Comparison of ENCODE assay signal across 9 cellular contexts in the genomic region with DNA sequence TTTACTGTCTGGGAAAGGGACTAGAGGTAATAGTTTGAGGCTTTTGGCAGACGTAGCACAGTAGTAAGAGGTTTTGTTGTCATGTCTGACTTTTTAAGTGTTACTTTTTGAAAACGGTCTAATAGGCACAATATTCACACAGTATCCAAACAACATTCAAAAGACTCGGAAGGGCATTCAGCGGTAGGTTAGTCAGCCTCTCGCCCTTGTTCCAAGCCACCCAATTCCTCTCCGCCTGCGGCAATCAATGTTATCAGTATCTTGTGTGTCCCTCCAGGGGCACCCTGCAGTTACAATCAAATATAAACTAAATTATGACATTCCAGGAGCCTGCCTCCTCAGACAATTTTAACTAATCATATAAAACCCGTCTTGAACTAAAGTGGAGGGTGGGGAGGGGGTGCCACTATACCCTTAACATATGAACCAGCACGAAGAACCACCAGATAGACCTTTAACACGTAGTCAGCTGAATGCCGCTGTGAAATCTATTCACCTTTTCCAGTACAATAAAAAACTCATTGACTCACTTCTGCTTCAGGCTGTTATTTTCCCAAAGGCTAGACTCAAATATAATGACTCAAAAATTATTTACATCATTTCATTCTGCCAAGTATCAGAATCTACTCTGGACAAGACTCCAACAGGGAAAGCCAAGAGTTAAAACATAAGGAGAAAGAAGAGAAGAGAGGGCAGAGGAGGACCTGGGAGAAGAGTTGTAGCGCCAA. TPM values are rescaled to one million over a fixed set of nuclear protein-coding genes. Genes with fewer than 3 reads are reported as not detected.
DNase-seq lines count a peak whose midpoint lies in the region; ATAC-seq and TF ChIP-seq lines count a peak whose summit lies in the region.
"Had no signal": no experiment of that assay in that cellular context is flagged by ENCODE, and none has a peak within 500 bp of the region (broad histone marks: within the 10 kb centered on the region; RNA-seq: fewer than 3 reads in every experiment).

No MANE protein-coding gene starts in this region.

- H3K27ac ChIP-seq in HUES6 (ENCODE audit: low read depth, low read length) (no peak overlapping the region), breast epithelium (peak overlapping the region; percentile 90 to 99), mucosa of rectum (ENCODE audit: low read depth in 2 of 2, low read length in 2 of 2) (peak overlapping the region; percentile 96 to 98)
- H3K27ac ChIP-seq: epithelial cell of prostate had no signal

- H3K9me3 ChIP-seq in HUES6 (ENCODE audit: control insufficient read depth, insufficient read depth, low read depth, low read length) (no peaks in the 10 kb centered on the region), breast epithelium (no peaks in the 10 kb centered on the region), mucosa of rectum (ENCODE audit: control insufficient read depth in 2 of 2, low read length in 2 of 2) (no peaks in the 10 kb centered on the region)

- H3K4me1 ChIP-seq in HUES6 (ENCODE audit: control insufficient read depth, insufficient read depth, low read length) (peaks cover 9% of the 10 kb centered on the region; the same call in 1 of the 2 replicates), breast epithelium (no peaks in the 10 kb centered on the region), mucosa of rectum (ENCODE audit: control insufficient read depth in 2 of 2, insufficient read depth in 2 of 2, low read length in 2 of 2) (peaks cover 9 to 22% of the 10 kb centered on the region in 2 donors)

- CTCF ChIA-PET in AG04449 (lab: Yijun Ruan, JAX), result interaction anchor here (3.8 kb wide), 1 partner anchor 427 kb away, joined by 20 read pairs; no protein-coding TSS in a partner anchor

- H3K36me3 ChIP-seq in HUES6 (ENCODE audit: control insufficient read depth, insufficient read depth, low read length) (no peaks in the 10 kb centered on the region), breast epithelium (no peaks in the 10 kb centered on the region), mucosa of rectum (ENCODE audit: control insufficient read depth in 2 of 2, insufficient read depth in 2 of 2, low read length in 2 of 2) (peaks cover 6 to 12% of the 10 kb centered on the region in 2 donors)

- no peak for DNase-seq in AG04449 (ENCODE audit: low read depth, low spot score)
- DNase-seq in breast epithelium (ENCODE audit: low spot score in 2 of 2), result no peak
- DNase-seq in mesenteric fat pad (ENCODE audit: low spot score), result no peak
- DNase-seq in stimulated activated naive CD4-positive, alpha-beta T cell (lab: John Stamatoyannopoulos, UW), result no peak
- no peak for DNase-seq in NCI-H187 (lab: John Stamatoyannopoulos, UW)

- POLR2A ChIA-PET in AG04449 (lab: Yijun Ruan, JAX), result interaction anchor here (2.1 to 3.1 kb wide), 2 partner anchors 140 to 179 kb away, joined by 5 to 28 read pairs; no protein-coding TSS in a partner anchor

- ATAC-seq in GM19324 (IDR thresholded peaks at IDR 0.05; ENCODE audit: low FRiP score, unreplicated experiment), result no peak

- TF ChIP-seq POLR2A in breast epithelium (IDR thresholded peaks at IDR 0.05), result no peak

- intact Hi-C loops in breast epithelium (cut with DNase I; ENCODE audit: low total_unique reads), result no loop called here

- H3K9ac ChIP-seq in HUES6 (ENCODE audit: low read length), result no peak overlapping the region
- H3K9ac ChIP-seq in mucosa of rectum (ENCODE audit: low read depth in 1 of 2, low read length in 2 of 2), result peak overlapping the region; percentile 74 to 99

- peaks cover 42% of the 10 kb centered on the region for H3K27me3 ChIP-seq in HUES6 (ENCODE audit: control insufficient read depth, insufficient read depth, low read length)
- H3K27me3 ChIP-seq in breast epithelium, result no peaks in the 10 kb centered on the region
- no peaks in the 10 kb centered on the region for H3K27me3 ChIP-seq in mucosa of rectum (ENCODE audit: control insufficient read depth in 2 of 2, insufficient read depth in 2 of 2, low read length in 2 of 2)

- TF ChIP-seq CTCF in AG04449 (IDR thresholded peaks at IDR 0.05; ENCODE audit: insufficient read depth, low read length, missing control alignments) (no peak), breast epithelium (IDR thresholded peaks at IDR 0.05) (no peak)

- H3K4me3 ChIP-seq in AG04449 (ENCODE audit: low read depth, low read length), result peak overlapping the region; percentile 96
- peak overlapping the region; percentile 86 for H3K4me3 ChIP-seq in HUES6 (ENCODE audit: low read depth, low read length)
- H3K4me3 ChIP-seq in breast epithelium, result peak overlapping the region; percentile 86 to 92 (median 92)
- H3K4me3 ChIP-seq in mucosa of rectum (ENCODE audit: low read length in 2 of 2), result peak overlapping the region; percentile 81 to 99

RNA-seq across cellular contexts. Expression of gene TENT5A, which starts 1.7 kb away (rescaled TPM):
- total RNA-seq in breast epithelium (10 to 100 TPM; 24.3 to 42.4 (median 25.9) TPM), mesenteric fat pad (15.2 TPM)
